16 cellular contexts compared by ENCODE assay signal in the genomic region with DNA sequence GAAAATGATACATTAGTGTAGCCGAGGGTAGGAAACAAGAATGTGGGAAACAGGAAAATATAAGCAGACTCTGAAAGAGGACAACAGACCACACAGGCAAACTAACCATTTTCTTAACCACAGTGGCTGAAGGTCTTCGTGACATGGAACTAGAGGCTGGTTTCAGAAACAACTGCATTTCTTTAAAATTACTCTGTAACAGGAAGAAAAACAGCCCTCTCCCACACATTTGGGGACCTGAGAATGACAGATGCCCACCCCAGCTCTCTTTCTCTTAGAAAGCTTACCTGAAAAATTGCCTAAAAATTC. TPM values are rescaled to one million over a fixed set of nuclear protein-coding genes. Genes with fewer than 3 reads are reported as not detected.
A peak's percentile ranks its signal among the peaks of the same experiment; 100 is the strongest.
DNase-seq lines count a peak whose midpoint lies in the region; ATAC-seq, FAIRE-seq and TF ChIP-seq lines count a peak whose summit lies in the region.
"Had no signal": no experiment of that assay in that cellular context is flagged by ENCODE, and none has a peak within 500 bp of the region (broad histone marks: within the 10 kb centered on the region; RNA-seq: fewer than 3 reads in every experiment).

No MANE protein-coding gene starts in this region.

- TF ChIP-seq POLR2A in K562 (conservative IDR thresholded peaks at IDR 0.05): no peak

- no peaks in the 10 kb centered on the region for H3K9me3 ChIP-seq in K562 (replicated peaks; ENCODE audit: control insufficient read depth, insufficient read depth, low read depth, low read length)
- H3K9me3 ChIP-seq in heart right ventricle: peaks cover 0 to 24% (median 17%) of the 10 kb centered on the region in 11 donors
- H3K9me3 ChIP-seq in hepatocyte (ENCODE audit: low read depth): peaks cover 5% of the 10 kb centered on the region
- H3K9me3 ChIP-seq: adrenal gland had no signal

- 3% methylated on average over 2 of the region's 2 CpGs for WGBS in K562 (ENCODE audit: insufficient coverage, low coverage, missing lambda C conversion rate)
- 75 to 83% methylated on average over 2 of the region's 2 CpGs for WGBS in heart right ventricle, 2 donors
- 78% methylated on average over 2 of the region's 2 CpGs for WGBS in hepatocyte (ENCODE audit: low lambda C conversion rate, missing lambda C conversion rate)

- H3K36me3 Mint-ChIP-seq in nephron progenitor cell (ENCODE audit: low read depth): peaks cover 6% of the 10 kb centered on the region

- H2AFZ ChIP-seq in K562 (ENCODE audit: low read depth, low read length): 0 out of 2 replicates have a peak overlapping the region, but pooled peaks have one; percentile 49
- no peak overlapping the region for H2AFZ ChIP-seq in hepatocyte

- no peak for FAIRE-seq in K562 (lab: Jason Lieb, UNC)
- FAIRE-seq: islet of Langerhans had no signal

- H3K4me2 ChIP-seq in K562 (ENCODE audit: insufficient read depth, low read length): no peak overlapping the region
- no peak overlapping the region for H3K4me2 ChIP-seq in hepatocyte

- POLR2A ChIA-PET in K562 (lab: Yijun Ruan, JAX): no interaction called here

- peaks cover 26% of the 10 kb centered on the region for H3K9me3 Mint-ChIP-seq in nephron progenitor cell

- BruUV-seq in K562 (replicated peaks; lab: Mats Ljungman, UMichigan): no TSS peak

- TF ChIP-seq RAD21 in K562 (CRISPR knock-in tag; conservative IDR thresholded peaks at IDR 0.05 in 1 of 2, IDR thresholded peaks at IDR 0.05 in 1 of 2): no peak

- H3K36me3 ChIP-seq in K562 (ENCODE audit: control insufficient read depth, insufficient read depth, low read length) (no peaks in the 10 kb centered on the region), heart right ventricle (no peaks in the 10 kb centered on the region), hepatocyte (replicated peaks; ENCODE audit: insufficient read depth, low read depth) (no peaks in the 10 kb centered on the region)
- H3K36me3 ChIP-seq: adrenal gland, right atrium auricular region had no signal

- H3K4me3 ChIP-seq in K562 (no peak overlapping the region), heart right ventricle (no peak overlapping the region), hepatocyte (no peak overlapping the region)
- H3K4me3 ChIP-seq: adrenal gland, right atrium auricular region had no signal

- H3K27ac ChIP-seq in K562 (ENCODE audit: extremely low read depth, low read depth, low read length) (no peak overlapping the region), heart right ventricle (no peak overlapping the region), hepatocyte (no peak overlapping the region)
- H3K27ac ChIP-seq: adrenal gland, right atrium auricular region had no signal

- H3K9me1 ChIP-seq in K562 (ENCODE audit: control insufficient read depth, insufficient read depth, low read length): no peaks in the 10 kb centered on the region

- H3K4me1 ChIP-seq in K562 (replicated peaks in 1 of 2; ENCODE audit: control insufficient read depth in 2 of 2, insufficient read depth in 2 of 2, low read length in 2 of 2) (no peaks in the 10 kb centered on the region), heart right ventricle (no peaks in the 10 kb centered on the region), hepatocyte (ENCODE audit: insufficient read depth) (no peaks in the 10 kb centered on the region)
- H3K4me1 ChIP-seq: right atrium auricular region had no signal

- no peak overlapping the region for H3K4me3 Mint-ChIP-seq in nephron progenitor cell
- H3K4me3 Mint-ChIP-seq: dendritic cell treated with granulocyte-macrophage colony-stimulating factor and Interleukin-4, amounts not matched to agents 40 ng/mL and 50 ng/mL, for 4 days had no signal

- TF ChIP-seq EP300 in K562 (IDR thresholded peaks at IDR 0.05; ENCODE audit: low read length): no peak

- TF ChIP-seq CTCF in K562 (IDR thresholded peaks at IDR 0.05 in 2 of 3, conservative IDR thresholded peaks at IDR 0.05 in 1 of 3; ENCODE audit: insufficient read depth in 2 of 3, low read depth in 1 of 3, low read length in 3 of 3) (no peak), heart right ventricle (IDR thresholded peaks at IDR 0.05) (no peak), nephron progenitor cell (IDR thresholded peaks at IDR 0.05) (no peak), hepatocyte (IDR thresholded peaks at IDR 0.05; ENCODE audit: poor library complexity) (no peak)

- ATAC-seq in GM18511 (IDR thresholded peaks at IDR 0.05; ENCODE audit: unreplicated experiment): peak; percentile 94
- ATAC-seq in GM21390 (IDR thresholded peaks at IDR 0.05; ENCODE audit: unreplicated experiment): peak; percentile 85
- ATAC-seq in HG03045 (IDR thresholded peaks at IDR 0.05; ENCODE audit: unreplicated experiment): peak; percentile 77
- ATAC-seq in K562: no peak
- ATAC-seq in heart right ventricle: no peak

- no peak overlapping the region for H3K9ac ChIP-seq in K562 (ENCODE audit: insufficient read depth in 1 of 2, low read depth in 2 of 2, low read length in 2 of 2)

- no peaks in the 10 kb centered on the region for H4K20me1 ChIP-seq in K562 (replicated peaks; ENCODE audit: control insufficient read depth, insufficient read depth, low read length)
- H4K20me1 ChIP-seq in hepatocyte (ENCODE audit: insufficient read depth, poor library complexity, severe bottlenecking): no peaks in the 10 kb centered on the region

- in situ Hi-C loops in K562 (cut with MboI): no loop called here

- H3K27me3 Mint-ChIP-seq in nephron progenitor cell (ENCODE audit: low read depth, poor library complexity): no peaks in the 10 kb centered on the region
- H3K27me3 Mint-ChIP-seq: dendritic cell treated with granulocyte-macrophage colony-stimulating factor and Interleukin-4, amounts not matched to agents 40 ng/mL and 50 ng/mL, for 4 days had no signal

- intact Hi-C loops in K562 (cut with micrococcal nuclease) (no loop called here), heart right ventricle (cut with DNase I) (no loop called here)

- no peaks in the 10 kb centered on the region for H3K9me2 ChIP-seq in hepatocyte (replicated peaks; ENCODE audit: insufficient read depth)

- no peak overlapping the region for H3K27ac Mint-ChIP-seq in nephron progenitor cell
- H3K27ac Mint-ChIP-seq: dendritic cell treated with granulocyte-macrophage colony-stimulating factor and Interleukin-4, amounts not matched to agents 40 ng/mL and 50 ng/mL, for 4 days had no signal

- H3K27me3 ChIP-seq in K562 (ENCODE audit: control insufficient read depth in 2 of 2, insufficient read depth in 2 of 2, low read length in 2 of 2) (peaks cover 5 to 12% of the 10 kb centered on the region in 2 experiments), heart right ventricle (no peaks in the 10 kb centered on the region), hepatocyte (no peaks in the 10 kb centered on the region)
- H3K27me3 ChIP-seq: adrenal gland, right atrium auricular region had no signal

- CTCF ChIA-PET in K562 (lab: Yijun Ruan, JAX; ENCODE audit: low intra/inter-chr PET ratio): interaction anchor here (0.7 kb wide), 1 partner anchor 758 kb away, joined by 4 read pairs; no protein-coding TSS in a partner anchor

- DNase-seq in K562 (ENCODE audit: extremely low read depth in 1 of 4, low spot score in 3 of 4) (no peak), heart right ventricle (no peak), nephron progenitor cell (no peak), COLO829 (ENCODE audit: low spot score) (no peak), hepatocyte (ENCODE audit: low spot score) (no peak)
- DNase-seq: adrenal gland, foreskin fibroblast, NCI-H1048, NCI-H510A treated with DMSO at 0.1 percent for 48 hours had no signal

- peaks cover 18% of the 10 kb centered on the region for H3K4me1 Mint-ChIP-seq in nephron progenitor cell

- H3K79me2 ChIP-seq in K562 (ENCODE audit: control insufficient read depth, insufficient read depth, low read length) (no peaks in the 10 kb centered on the region), hepatocyte (no peaks in the 10 kb centered on the region)

TF ChIP-seq in K562, 482 proteins besides CTCF, POLR2A, EP300 and RAD21:
- TF ChIP-seq TOE1 (IDR thresholded peaks at IDR 0.05; ENCODE audit: borderline replicate concordance) (no peak), TOE1 (CRISPR knock-in tag; IDR thresholded peaks at IDR 0.05; ENCODE audit: borderline replicate concordance, low read depth) (no peak), SP1 (CRISPR knock-in tag; IDR thresholded peaks at IDR 0.05) (no peak)
- TF ChIP-seq, protein P1, sequence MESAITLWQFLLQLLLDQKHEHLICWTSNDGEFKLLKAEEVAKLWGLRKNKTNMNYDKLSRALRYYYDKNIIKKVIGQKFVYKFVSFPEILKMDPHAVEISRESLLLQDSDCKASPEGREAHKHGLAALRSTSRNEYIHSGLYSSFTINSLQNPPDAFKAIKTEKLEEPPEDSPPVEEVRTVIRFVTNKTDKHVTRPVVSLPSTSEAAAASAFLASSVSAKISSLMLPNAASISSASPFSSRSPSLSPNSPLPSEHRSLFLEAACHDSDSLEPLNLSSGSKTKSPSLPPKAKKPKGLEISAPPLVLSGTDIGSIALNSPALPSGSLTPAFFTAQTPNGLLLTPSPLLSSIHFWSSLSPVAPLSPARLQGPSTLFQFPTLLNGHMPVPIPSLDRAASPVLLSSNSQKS (CRISPR knock-in tag; IDR thresholded peaks at IDR 0.05): no peak

RNA-seq across cellular contexts. Expression of gene SLC25A52, which starts 13.8 kb away (rescaled TPM):
- not detected in 2 replicates for total RNA-seq in K562 (2011; cell fraction: chromatin; rRNA removed; ENCODE audit: low replicate concordance)
- not detected in 2 replicates for total RNA-seq in K562 (2011; cell fraction: nucleolus; rRNA removed)
- total RNA-seq in K562 (2011; cell fraction: nucleoplasm; rRNA removed): not detected in 2 replicates
- total RNA-seq in K562 (2014; rRNA removed) (not detected in 2 replicates), K562 (2014; rRNA removed; fragmentation: Illumina TruSeq; extraction: Trizol) (not detected in 2 replicates), K562 (2015; rRNA removed; fragmentation: Illumina TruSeq; extraction: Trizol) (not detected in 2 replicates), K562 (2021) (not detected in 2 replicates), heart right ventricle (under 1 TPM in 2 of 10 donors, not detected in 8; 0.21 TPM), hepatocyte (not detected in 2 replicates)
- polyA plus RNA-seq in K562 (2011; rRNA removed) (0.07 TPM in 1 of 2 replicates, not detected in the other), K562 (2014; fragmentation: Illumina TruSeq; extraction: Trizol) (not detected in 2 replicates), K562 (2014; fragmentation: Nextera tagmentation; extraction: Ambion mirVana) (not detected), K562 (2014; rRNA removed) (not detected in 2 replicates), heart right ventricle (not detected), hepatocyte (not detected in 2 replicates)
- polyA plus RNA-seq in K562 (2011; cell fraction: cytosol; rRNA removed): not detected in 2 replicates
- 0.08 TPM in 1 of 2 replicates, not detected in the other for polyA plus RNA-seq in K562 (2011; cell fraction: nucleus; rRNA removed)
- 0.09 TPM in 1 of 2 replicates, not detected in the other for polyA plus RNA-seq in K562 (2012)
- not detected in 2 replicates for polyA minus RNA-seq in K562 (2011; rRNA and poly(A)+ RNA removed)
- not detected in 2 replicates for polyA minus RNA-seq in K562 (2011; cell fraction: cytosol; rRNA and poly(A)+ RNA removed)
- not detected in 2 replicates for polyA minus RNA-seq in K562 (2011; cell fraction: nucleus; rRNA and poly(A)+ RNA removed)
- total RNA-seq: right atrium auricular region had no signal
- polyA plus RNA-seq: adrenal gland, BJ had no signal

Comparison
In these comparisons a context has a peak if more than half of its experiments do, and no peak if none do; other contexts are left out.
1. ATAC-seq: peak in GM18511 (single experiment), GM21390 (single experiment) and HG03045 (single experiment); none in K562 (single experiment) and heart right ventricle (0 of 8).